ENCODE assay signal across 1 cellular context in genomic region chr22:26483439-26484359, GRCh38.
TF ChIP-seq lines count a peak whose summit lies in the region.

Gene HPS4 (minus strand): TSS chr22:26483783. CDS start chr22:26481762, 2,021 bp downstream.
A gene with protein sequence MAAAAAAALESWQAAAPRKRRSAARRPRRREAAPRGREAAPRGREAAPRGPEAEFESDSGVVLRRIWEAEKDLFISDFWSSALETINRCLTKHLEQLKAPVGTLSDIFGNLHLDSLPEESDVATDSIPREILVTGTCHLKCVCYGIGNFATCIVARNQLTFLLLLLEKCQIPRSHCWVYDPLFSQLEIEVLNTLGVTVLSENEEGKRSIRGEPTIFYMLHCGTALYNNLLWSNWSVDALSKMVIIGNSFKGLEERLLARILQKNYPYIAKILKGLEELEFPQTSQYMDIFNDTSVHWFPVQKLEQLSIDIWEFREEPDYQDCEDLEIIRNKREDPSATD (plus strand): TSS chr22:26483877. CDS start chr22:26483891, 14 bp downstream.

TF ChIP-seq in K562, 482 proteins besides CTCF, POLR2A, EP300 and RAD21 (continued from another document and continues in another):
- TF ChIP-seq, protein P1, sequence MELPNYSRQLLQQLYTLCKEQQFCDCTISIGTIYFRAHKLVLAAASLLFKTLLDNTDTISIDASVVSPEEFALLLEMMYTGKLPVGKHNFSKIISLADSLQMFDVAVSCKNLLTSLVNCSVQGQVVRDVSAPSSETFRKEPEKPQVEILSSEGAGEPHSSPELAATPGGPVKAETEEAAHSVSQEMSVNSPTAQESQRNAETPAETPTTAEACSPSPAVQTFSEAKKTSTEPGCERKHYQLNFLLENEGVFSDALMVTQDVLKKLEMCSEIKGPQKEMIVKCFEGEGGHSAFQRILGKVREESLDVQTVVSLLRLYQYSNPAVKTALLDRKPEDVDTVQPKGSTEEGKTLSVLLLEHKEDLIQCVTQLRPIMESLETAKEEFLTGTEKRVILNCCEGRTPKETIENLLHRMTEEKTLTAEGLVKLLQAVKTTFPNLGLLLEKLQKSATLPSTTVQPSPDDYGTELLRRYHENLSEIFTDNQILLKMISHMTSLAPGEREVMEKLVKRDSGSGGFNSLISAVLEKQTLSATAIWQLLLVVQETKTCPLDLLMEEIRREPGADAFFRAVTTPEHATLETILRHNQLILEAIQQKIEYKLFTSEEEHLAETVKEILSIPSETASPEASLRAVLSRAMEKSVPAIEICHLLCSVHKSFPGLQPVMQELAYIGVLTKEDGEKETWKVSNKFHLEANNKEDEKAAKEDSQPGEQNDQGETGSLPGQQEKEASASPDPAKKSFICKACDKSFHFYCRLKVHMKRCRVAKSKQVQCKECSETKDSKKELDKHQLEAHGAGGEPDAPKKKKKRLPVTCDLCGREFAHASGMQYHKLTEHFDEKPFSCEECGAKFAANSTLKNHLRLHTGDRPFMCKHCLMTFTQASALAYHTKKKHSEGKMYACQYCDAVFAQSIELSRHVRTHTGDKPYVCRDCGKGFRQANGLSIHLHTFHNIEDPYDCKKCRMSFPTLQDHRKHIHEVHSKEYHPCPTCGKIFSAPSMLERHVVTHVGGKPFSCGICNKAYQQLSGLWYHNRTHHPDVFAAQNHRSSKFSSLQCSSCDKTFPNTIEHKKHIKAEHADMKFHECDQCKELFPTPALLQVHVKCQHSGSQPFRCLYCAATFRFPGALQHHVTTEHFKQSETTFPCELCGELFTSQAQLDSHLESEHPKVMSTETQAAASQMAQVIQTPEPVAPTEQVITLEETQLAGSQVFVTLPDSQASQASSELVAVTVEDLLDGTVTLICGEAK (IDR thresholded peaks at IDR 0.05), result no peak
- TF ChIP-seq, protein P1 (CRISPR knock-in tag; IDR thresholded peaks at IDR 0.05), result no peak
- no peak for TF ChIP-seq ZNF277 (CRISPR knock-in tag; IDR thresholded peaks at IDR 0.05; ENCODE audit: borderline replicate concordance)
- TF ChIP-seq, protein P2, sequence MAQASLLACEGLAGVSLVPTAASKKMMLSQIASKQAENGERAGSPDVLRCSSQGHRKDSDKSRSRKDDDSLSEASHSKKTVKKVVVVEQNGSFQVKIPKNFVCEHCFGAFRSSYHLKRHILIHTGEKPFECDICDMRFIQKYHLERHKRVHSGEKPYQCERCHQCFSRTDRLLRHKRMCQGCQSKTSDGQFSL (CRISPR knock-in tag; IDR thresholded peaks at IDR 0.05), result peak; percentile 84
- TF ChIP-seq, protein P2 (tag; IDR thresholded peaks at IDR 0.05), result no peak
- peak; percentile 85 for TF ChIP-seq JUND (IDR thresholded peaks at IDR 0.05; ENCODE audit: borderline replicate concordance, low read depth, low read length)
- no peak; the same call in 1 of the 3 replicates for TF ChIP-seq JUND (tag; IDR thresholded peaks at IDR 0.05; ENCODE audit: borderline replicate concordance, low read depth, low read length)
- peak; percentile 65 for TF ChIP-seq TFE3 (CRISPR knock-in tag; IDR thresholded peaks at IDR 0.05)
- TF ChIP-seq XRCC5 (IDR thresholded peaks at IDR 0.05; ENCODE audit: low read depth, low read length), result peak; percentile 48; the same call in 1 of the 2 replicates
- TF ChIP-seq, protein P3, sequence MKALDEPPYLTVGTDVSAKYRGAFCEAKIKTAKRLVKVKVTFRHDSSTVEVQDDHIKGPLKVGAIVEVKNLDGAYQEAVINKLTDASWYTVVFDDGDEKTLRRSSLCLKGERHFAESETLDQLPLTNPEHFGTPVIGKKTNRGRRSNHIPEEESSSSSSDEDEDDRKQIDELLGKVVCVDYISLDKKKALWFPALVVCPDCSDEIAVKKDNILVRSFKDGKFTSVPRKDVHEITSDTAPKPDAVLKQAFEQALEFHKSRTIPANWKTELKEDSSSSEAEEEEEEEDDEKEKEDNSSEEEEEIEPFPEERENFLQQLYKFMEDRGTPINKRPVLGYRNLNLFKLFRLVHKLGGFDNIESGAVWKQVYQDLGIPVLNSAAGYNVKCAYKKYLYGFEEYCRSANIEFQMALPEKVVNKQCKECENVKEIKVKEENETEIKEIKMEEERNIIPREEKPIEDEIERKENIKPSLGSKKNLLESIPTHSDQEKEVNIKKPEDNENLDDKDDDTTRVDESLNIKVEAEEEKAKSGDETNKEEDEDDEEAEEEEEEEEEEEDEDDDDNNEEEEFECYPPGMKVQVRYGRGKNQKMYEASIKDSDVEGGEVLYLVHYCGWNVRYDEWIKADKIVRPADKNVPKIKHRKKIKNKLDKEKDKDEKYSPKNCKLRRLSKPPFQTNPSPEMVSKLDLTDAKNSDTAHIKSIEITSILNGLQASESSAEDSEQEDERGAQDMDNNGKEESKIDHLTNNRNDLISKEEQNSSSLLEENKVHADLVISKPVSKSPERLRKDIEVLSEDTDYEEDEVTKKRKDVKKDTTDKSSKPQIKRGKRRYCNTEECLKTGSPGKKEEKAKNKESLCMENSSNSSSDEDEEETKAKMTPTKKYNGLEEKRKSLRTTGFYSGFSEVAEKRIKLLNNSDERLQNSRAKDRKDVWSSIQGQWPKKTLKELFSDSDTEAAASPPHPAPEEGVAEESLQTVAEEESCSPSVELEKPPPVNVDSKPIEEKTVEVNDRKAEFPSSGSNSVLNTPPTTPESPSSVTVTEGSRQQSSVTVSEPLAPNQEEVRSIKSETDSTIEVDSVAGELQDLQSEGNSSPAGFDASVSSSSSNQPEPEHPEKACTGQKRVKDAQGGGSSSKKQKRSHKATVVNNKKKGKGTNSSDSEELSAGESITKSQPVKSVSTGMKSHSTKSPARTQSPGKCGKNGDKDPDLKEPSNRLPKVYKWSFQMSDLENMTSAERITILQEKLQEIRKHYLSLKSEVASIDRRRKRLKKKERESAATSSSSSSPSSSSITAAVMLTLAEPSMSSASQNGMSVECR (CRISPR knock-in tag; IDR thresholded peaks at IDR 0.05), result peak; percentile 85; the same call in 1 of the 2 replicates
- TF ChIP-seq ZNF766 (CRISPR knock-in tag; conservative IDR thresholded peaks at IDR 0.05), result 0 out of 2 replicates have a peak, but pooled peaks have one; percentile 30
- TF ChIP-seq, protein P4, sequence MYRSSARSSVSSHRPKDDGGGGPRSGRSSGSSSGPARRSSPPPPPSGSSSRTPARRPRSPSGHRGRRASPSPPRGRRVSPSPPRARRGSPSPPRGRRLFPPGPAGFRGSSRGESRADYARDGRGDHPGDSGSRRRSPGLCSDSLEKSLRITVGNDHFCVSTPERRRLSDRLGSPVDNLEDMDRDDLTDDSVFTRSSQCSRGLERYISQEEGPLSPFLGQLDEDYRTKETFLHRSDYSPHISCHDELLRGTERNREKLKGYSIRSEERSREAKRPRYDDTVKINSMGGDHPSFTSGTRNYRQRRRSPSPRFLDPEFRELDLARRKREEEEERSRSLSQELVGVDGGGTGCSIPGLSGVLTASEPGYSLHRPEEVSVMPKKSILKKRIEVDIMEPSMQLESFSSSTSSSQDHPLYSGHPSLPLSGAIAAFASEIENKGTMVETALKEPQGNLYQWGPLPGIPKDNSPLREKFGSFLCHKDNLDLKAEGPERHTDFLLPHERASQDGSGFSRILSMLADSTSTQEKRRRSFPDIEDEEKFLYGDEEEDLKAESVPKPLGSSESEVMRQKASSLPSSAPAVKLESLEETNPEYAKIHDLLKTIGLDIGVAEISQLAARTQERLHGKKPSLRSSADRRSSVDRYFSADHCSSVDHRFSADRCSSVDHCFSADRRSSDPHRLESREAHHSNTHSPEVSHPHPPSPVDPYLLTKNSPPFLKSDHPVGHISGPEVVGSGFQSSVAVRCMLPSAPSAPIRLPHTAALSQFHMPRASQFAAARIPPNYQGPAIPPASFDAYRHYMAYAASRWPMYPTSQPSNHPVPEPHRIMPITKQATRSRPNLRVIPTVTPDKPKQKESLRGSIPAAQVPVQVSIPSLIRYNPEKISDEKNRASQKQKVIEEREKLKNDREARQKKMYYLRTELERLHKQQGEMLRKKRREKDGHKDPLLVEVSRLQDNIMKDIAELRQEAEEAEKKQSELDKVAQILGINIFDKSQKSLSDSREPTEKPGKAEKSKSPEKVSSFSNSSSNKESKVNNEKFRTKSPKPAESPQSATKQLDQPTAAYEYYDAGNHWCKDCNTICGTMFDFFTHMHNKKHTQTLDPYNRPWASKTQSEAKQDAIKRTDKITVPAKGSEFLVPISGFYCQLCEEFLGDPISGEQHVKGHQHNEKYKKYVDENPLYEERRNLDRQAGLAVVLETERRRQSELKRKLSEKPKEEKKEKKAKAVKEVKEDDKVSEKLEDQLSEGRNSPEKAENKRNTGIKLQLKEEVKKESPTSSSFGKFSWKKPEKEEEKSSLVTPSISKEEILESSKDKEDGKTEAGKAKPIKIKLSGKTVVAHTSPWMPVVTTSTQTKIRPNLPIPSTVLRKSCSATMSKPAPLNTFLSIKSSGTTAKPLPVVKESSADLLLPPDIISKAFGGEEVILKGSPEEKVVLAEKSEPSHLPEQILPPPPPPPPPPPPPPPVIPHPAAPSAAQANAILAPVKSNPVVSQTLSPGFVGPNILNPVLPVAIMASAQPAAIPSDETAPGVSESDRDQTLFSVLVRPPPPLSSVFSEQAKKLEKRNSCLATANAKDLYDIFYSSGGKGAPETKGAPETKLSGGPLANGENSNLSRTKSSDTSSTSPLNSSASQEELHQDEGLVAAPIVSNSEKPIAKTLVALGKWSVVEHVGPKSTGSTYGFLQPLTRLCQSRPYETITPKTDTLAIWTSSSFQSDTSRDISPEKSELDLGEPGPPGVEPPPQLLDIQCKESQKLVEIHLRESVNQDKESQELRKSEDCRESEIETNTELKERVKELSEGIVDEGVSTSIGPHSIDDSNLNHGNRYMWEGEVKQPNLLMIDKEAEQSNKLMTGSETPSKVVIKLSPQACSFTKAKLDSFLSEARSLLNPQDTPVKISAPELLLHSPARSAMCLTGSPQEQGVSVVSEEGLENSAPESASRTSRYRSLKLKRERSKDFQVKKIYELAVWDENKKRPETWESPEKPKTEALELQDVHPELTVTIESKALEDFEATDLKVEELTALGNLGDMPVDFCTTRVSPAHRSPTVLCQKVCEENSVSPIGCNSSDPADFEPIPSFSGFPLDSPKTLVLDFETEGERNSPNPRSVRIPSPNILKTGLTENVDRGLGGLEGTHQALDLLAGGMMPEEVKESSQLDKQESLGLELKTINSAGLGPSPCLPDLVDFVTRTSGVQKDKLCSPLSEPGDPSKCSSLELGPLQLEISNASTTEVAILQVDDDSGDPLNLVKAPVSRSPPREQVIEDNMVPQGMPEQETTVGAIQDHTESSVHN (IDR thresholded peaks at IDR 0.05; ENCODE audit: borderline replicate concordance in 1 of 2, low read depth in 1 of 2), result no peak
- TF ChIP-seq CHD4 (IDR thresholded peaks at IDR 0.05; ENCODE audit: insufficient read depth, insufficient replicate concordance, low read depth, low read length, poor library complexity, severe bottlenecking), result peak; percentile 98
- peak in 1 of 2 experiments; percentile 13; a peak in 1 of 4 replicates for TF ChIP-seq FOXA3 (CRISPR knock-in tag; conservative IDR thresholded peaks at IDR 0.05 in 1 of 2, IDR thresholded peaks at IDR 0.05 in 1 of 2)
- no peak for TF ChIP-seq PYGO2 (tag; IDR thresholded peaks at IDR 0.05)
- no peak for TF ChIP-seq ETS2 (tag; IDR thresholded peaks at IDR 0.05; ENCODE audit: borderline replicate concordance, poor library complexity, severe bottlenecking)
- no peak for TF ChIP-seq ZNF3 (CRISPR knock-in tag; IDR thresholded peaks at IDR 0.05)
- TF ChIP-seq KLF13 (tag; IDR thresholded peaks at IDR 0.05; ENCODE audit: borderline replicate concordance, low read depth), result peak; percentile 91
